ENCODE assay signal across 14 cellular contexts in the genomic region with DNA sequence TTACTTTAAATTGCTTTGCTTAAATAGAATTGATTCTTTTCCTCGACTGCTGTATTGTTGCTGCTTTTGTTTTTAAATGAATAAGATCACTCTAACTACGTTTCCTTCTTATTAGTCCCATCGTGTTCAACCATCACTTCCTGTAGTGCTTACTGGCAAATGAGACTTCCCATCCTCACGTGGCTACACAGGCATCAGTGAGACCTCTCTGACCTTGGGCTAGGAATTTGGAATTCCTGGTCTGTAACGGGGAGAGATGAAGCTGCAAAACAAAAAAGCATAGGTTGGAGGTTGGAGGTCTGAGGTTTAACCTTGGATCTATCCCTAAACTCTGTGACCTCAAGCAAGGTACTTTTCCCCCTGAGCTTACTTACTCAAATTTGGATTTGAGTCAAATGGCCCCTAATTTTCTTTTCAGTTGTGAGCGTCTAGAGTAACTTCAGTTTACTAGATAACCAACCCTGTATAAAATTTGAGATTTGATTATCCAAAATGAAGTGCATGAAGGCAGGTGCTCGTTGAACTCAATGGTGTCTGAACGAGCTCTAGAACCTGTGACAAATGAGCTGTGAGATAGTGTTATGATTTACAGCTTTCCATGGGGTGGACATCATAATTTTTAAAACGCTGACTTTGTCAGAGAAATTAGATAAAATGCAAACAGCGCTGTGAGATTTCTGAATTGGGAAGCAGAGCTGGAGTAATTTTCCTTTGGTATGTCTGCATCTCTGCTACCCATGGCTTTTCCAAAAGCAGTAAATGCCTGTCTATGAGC.
"Had no signal": no experiment of that assay in that cellular context is flagged by ENCODE, and none has a peak within 500 bp of the region (broad histone marks: within the 10 kb centered on the region; RNA-seq: fewer than 3 reads in every experiment).

No MANE protein-coding gene starts in this region.

- H3K4me1 ChIP-seq: prostate gland, upper lobe of left lung had no signal

- H3K36me3 ChIP-seq: brain microvascular endothelial cell, prostate gland, upper lobe of left lung had no signal

- H3K9me3 ChIP-seq: prostate gland, upper lobe of left lung had no signal

- H3K27me3 ChIP-seq: brain microvascular endothelial cell, upper lobe of left lung had no signal

- DNase-seq: activated CD4-positive, alpha-beta T cell treated with anti-CD3 and anti-CD28 coated beads, Interleukin-2, amount 50 U/mL, for 4 hours; activated CD4-positive, CD25-positive, alpha-beta regulatory T cell treated with anti-CD3 and anti-CD28 coated beads, Interleukin-2, amount 50 U/mL, for 72 hours; activated gamma-delta T cell; activated T-cell treated with anti-CD3 and anti-CD28 coated beads, Interleukin-2, amount 50 U/mL, for 1 hour; amygdala; brain microvascular endothelial cell; endodermal cell; left cardiac atrium; occipital lobe; stimulated activated CD4-positive, alpha-beta T cell treated with anti-CD3 and anti-CD28 coated beads, Interleukin-2, amount 100 ng/mL, for 48 hours; stimulated activated naive CD4-positive, alpha-beta T cell treated with Interleukin-2 at 50 U/mL for 16 hours; upper lobe of left lung had no signal

- H3K4me3 ChIP-seq: prostate gland, upper lobe of left lung had no signal

- H3K27ac ChIP-seq: brain microvascular endothelial cell, prostate gland, upper lobe of left lung had no signal

- ATAC-seq: natural killer cell treated with Interleukin-12 subunit alpha and Interleukin-12 subunit beta and Interleukin-15 and Interleukin-18, amount 100 ng/mL, for 72 hours had no signal
